ENCODE assay signal across 14 cellular contexts in the genomic region with DNA sequence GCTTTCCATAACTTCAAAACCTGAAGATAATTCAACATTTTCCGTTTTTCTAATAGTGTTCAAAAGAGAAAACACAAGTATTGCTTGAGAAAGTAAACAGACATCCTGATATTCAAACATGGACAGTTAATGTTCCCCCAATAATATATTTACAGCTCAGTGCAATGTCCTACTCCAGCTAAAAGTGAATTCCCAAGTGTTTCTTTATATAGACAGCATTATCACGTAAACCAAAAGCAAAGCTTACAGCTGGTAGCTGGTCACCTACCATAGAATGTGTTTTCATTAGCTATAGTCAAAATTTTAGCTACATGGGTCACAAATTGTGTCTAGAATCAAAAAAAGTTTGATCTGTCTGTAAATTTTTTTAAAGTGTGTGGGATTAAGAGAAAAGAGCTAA. TPM values are rescaled to one million over a fixed set of nuclear protein-coding genes. Genes with fewer than 3 reads are reported as not detected.
DNase-seq lines count a peak whose midpoint lies in the region; ATAC-seq, FAIRE-seq and TF ChIP-seq lines count a peak whose summit lies in the region.
"Had no signal": no experiment of that assay in that cellular context is flagged by ENCODE, and none has a peak within 500 bp of the region (broad histone marks: within the 10 kb centered on the region; RNA-seq: fewer than 3 reads in every experiment).

No MANE protein-coding gene starts in this region.

- H3K79me2 ChIP-seq in astrocyte (ENCODE audit: insufficient read depth, low read length) (peaks cover 81% of the 10 kb centered on the region), SK-N-SH (ENCODE audit: insufficient read depth) (peaks cover 42% of the 10 kb centered on the region)

- TF ChIP-seq EP300 in SK-N-SH (IDR thresholded peaks at IDR 0.05; ENCODE audit: borderline replicate concordance in 1 of 2, low read depth in 1 of 2, low read length in 1 of 2), result no peak

- FAIRE-seq in astrocyte (lab: Jason Lieb, UNC), result no peak

- H3K4me1 ChIP-seq in astrocyte (ENCODE audit: insufficient read depth, low read length), result peaks cover 47% of the 10 kb centered on the region
- peaks cover 8 to 21% of the 10 kb centered on the region in 2 donors for H3K4me1 ChIP-seq in left lung
- H3K4me1 ChIP-seq in stomach smooth muscle (ENCODE audit: control insufficient read depth, insufficient read depth, low read length), result peaks cover 5% of the 10 kb centered on the region
- H3K4me1 ChIP-seq in SK-N-SH (ENCODE audit: control insufficient read depth in 1 of 2, insufficient read depth in 2 of 2, low read depth in 1 of 2, low read length in 1 of 2), result peaks cover 0 to 51% of the 10 kb centered on the region in 2 experiments; a peak in 3 of 4 replicates

- POLR2A ChIA-PET in SK-N-SH (lab: Yijun Ruan, JAX), result no interaction called here
- POLR2A ChIA-PET in T-cell (lab: Charles Lee), result no interaction called here

- H3K9ac ChIP-seq in astrocyte (ENCODE audit: low read length) (peak overlapping the region; percentile 27), stomach smooth muscle (ENCODE audit: low read length in 2 of 2) (no peak overlapping the region), SK-N-SH (no peak overlapping the region)

- no peak for TF ChIP-seq RAD21 in SK-N-SH (IDR thresholded peaks at IDR 0.05; ENCODE audit: low read length)

- 92% methylated on average over 2 of the region's 2 CpGs for WGBS in SK-N-SH (ENCODE audit: low lambda C conversion rate)

- peaks cover 3% of the 10 kb centered on the region for H4K20me1 ChIP-seq in astrocyte (ENCODE audit: insufficient read depth, low read length)
- H4K20me1 ChIP-seq in SK-N-SH (ENCODE audit: insufficient read depth), result peaks cover under 1% of the 10 kb centered on the region; the same call in 1 of the 2 replicates

- intact Hi-C loops in left lung (cut with DNase I), result no loop called here

- H3K27me3 ChIP-seq in astrocyte (ENCODE audit: insufficient read depth, low read length) (no peaks in the 10 kb centered on the region), left lung (no peaks in the 10 kb centered on the region), stomach smooth muscle (ENCODE audit: control insufficient read depth in 1 of 2, insufficient read depth in 2 of 2, low read length in 2 of 2) (no peaks in the 10 kb centered on the region), SK-N-SH (ENCODE audit: insufficient read depth) (no peaks in the 10 kb centered on the region)

- H3F3A ChIP-seq in SK-N-SH (replicated peaks; ENCODE audit: insufficient read depth), result peaks cover 23% of the 10 kb centered on the region

- H3K36me3 Mint-ChIP-seq in astrocyte (ENCODE audit: low read depth, unreplicated experiment) (peaks cover 4% of the 10 kb centered on the region), T-cell (no peaks in the 10 kb centered on the region)

- peak; percentile 44 for DNase-seq in NCI-H1105 treated with DMSO at 0.1 percent for 48 hours (lab: John Stamatoyannopoulos, UW)
- no peak for DNase-seq in NCI-H1105 (lab: John Stamatoyannopoulos, UW)
- no peak for DNase-seq in astrocyte (ENCODE audit: low read depth)
- no peak for DNase-seq in left lung
- no peak for DNase-seq in SK-N-SH
- no peak for DNase-seq in T-cell
- no peak for DNase-seq in GM19238 (ENCODE audit: insufficient read length, low spot score)
- DNase-seq: ACHN; activated CD4-positive, alpha-beta T cell treated with anti-CD3 and anti-CD28 coated beads, Interleukin-2, amount 50 U/mL, for 48 hours; effector CD4-positive, alpha-beta T cell; H9; left colon; T1000 had no signal

- peak overlapping the region; percentile 67 for H3K27ac ChIP-seq in astrocyte (ENCODE audit: low read depth, low read length)
- peak overlapping the region in 1 of 2 donors; percentile 23 for H3K27ac ChIP-seq in left lung
- peak overlapping the region; percentile 3 for H3K27ac ChIP-seq in stomach smooth muscle (ENCODE audit: low read length)
- H3K27ac ChIP-seq in SK-N-SH (ENCODE audit: low read depth in 2 of 2, low read length in 1 of 2), result peak overlapping the region in 1 of 2 experiments; percentile 56; a peak in 1 of 4 replicates

- H3K36me3 ChIP-seq in astrocyte (ENCODE audit: insufficient read depth, low read length), result peaks cover 6% of the 10 kb centered on the region
- H3K36me3 ChIP-seq in left lung, result no peaks in the 10 kb centered on the region
- H3K36me3 ChIP-seq in stomach smooth muscle (ENCODE audit: control insufficient read depth in 2 of 2, insufficient read depth in 2 of 2, low read length in 2 of 2), result peaks cover 3 to 7% of the 10 kb centered on the region in 2 donors
- H3K36me3 ChIP-seq in SK-N-SH (replicated peaks in 1 of 2; ENCODE audit: control insufficient read depth in 1 of 2, insufficient read depth in 2 of 2, low read length in 1 of 2), result no peaks in the 10 kb centered on the region

- H3K4me2 ChIP-seq in astrocyte (ENCODE audit: low read length) (peak overlapping the region; percentile 66), SK-N-SH (no peak overlapping the region)

- TF ChIP-seq CTCF in astrocyte (IDR thresholded peaks at IDR 0.05; ENCODE audit: insufficient read depth, low read depth, low read length) (no peak), left lung (IDR thresholded peaks at IDR 0.05) (no peak), SK-N-SH (IDR thresholded peaks at IDR 0.05) (no peak)

- ATAC-seq in left lung (peak; percentile 23), T-cell (replicated peaks in 1 of 4) (no peak)

- H3K4me3 ChIP-seq in astrocyte (ENCODE audit: insufficient read depth, low read depth, low read length) (peak overlapping the region; percentile 7), left lung (no peak overlapping the region), stomach smooth muscle (ENCODE audit: low read length in 2 of 2) (no peak overlapping the region), SK-N-SH (ENCODE audit: low read depth in 2 of 2, low read length in 1 of 2) (no peak overlapping the region)

- no peaks in the 10 kb centered on the region for H3K9me2 ChIP-seq in SK-N-SH

- CTCF ChIA-PET in SK-N-SH (lab: Yijun Ruan, JAX) (interaction anchor here (1.0 kb wide), 1 partner anchor 22 kb away, joined by 3 read pairs; no protein-coding TSS in a partner anchor), T-cell (lab: Charles Lee) (no interaction called here)

- H3K27me3 Mint-ChIP-seq in astrocyte (ENCODE audit: low read depth, unreplicated experiment) (no peaks in the 10 kb centered on the region), T-cell (peaks cover 4 to 5% of the 10 kb centered on the region in 2 donors)

- H2AFZ ChIP-seq in astrocyte (ENCODE audit: low read depth, low read length), result no peak overlapping the region
- no peak overlapping the region for H2AFZ ChIP-seq in SK-N-SH (ENCODE audit: low read depth)

- H3K4me1 Mint-ChIP-seq in astrocyte (ENCODE audit: low read depth, unreplicated experiment) (peaks cover 46% of the 10 kb centered on the region), T-cell (no peaks in the 10 kb centered on the region)

- peak overlapping the region; percentile 72 for H3K27ac Mint-ChIP-seq in astrocyte (ENCODE audit: unreplicated experiment)
- H3K27ac Mint-ChIP-seq in T-cell, result no peak overlapping the region
- H3K27ac Mint-ChIP-seq: H9 had no signal

- H3K9me3 ChIP-seq in astrocyte (ENCODE audit: insufficient read depth, low read depth, low read length), result no peaks in the 10 kb centered on the region
- no peaks in the 10 kb centered on the region for H3K9me3 ChIP-seq in left lung
- H3K9me3 ChIP-seq in stomach smooth muscle (ENCODE audit: control insufficient read depth in 2 of 2, low read length in 2 of 2), result no peaks in the 10 kb centered on the region
- H3K9me3 ChIP-seq in SK-N-SH, result no peaks in the 10 kb centered on the region

- no peak overlapping the region for H3K4me3 Mint-ChIP-seq in astrocyte (ENCODE audit: unreplicated experiment)
- H3K4me3 Mint-ChIP-seq in T-cell, result no peak overlapping the region
- H3K4me3 Mint-ChIP-seq: H9 had no signal

- H3K9me3 Mint-ChIP-seq in astrocyte (ENCODE audit: unreplicated experiment) (no peaks in the 10 kb centered on the region), T-cell (no peaks in the 10 kb centered on the region)
- H3K9me3 Mint-ChIP-seq: H9 had no signal

TF ChIP-seq in SK-N-SH, 30 proteins besides CTCF, POLR2A, EP300 and RAD21 (continues in another document):
- TF ChIP-seq POLR2AphosphoS5 (IDR thresholded peaks at IDR 0.05; ENCODE audit: low read depth, low read length), result no peak
- TF ChIP-seq GABPA (IDR thresholded peaks at IDR 0.05; ENCODE audit: low read depth), result no peak
- TF ChIP-seq, protein P1, sequence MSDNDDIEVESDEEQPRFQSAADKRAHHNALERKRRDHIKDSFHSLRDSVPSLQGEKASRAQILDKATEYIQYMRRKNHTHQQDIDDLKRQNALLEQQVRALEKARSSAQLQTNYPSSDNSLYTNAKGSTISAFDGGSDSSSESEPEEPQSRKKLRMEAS (IDR thresholded peaks at IDR 0.05; ENCODE audit: low read depth), result no peak
- TF ChIP-seq EZH2phosphoT487 (IDR thresholded peaks at IDR 0.05; ENCODE audit: borderline replicate concordance, low read depth), result no peak
- TF ChIP-seq, protein P2, sequence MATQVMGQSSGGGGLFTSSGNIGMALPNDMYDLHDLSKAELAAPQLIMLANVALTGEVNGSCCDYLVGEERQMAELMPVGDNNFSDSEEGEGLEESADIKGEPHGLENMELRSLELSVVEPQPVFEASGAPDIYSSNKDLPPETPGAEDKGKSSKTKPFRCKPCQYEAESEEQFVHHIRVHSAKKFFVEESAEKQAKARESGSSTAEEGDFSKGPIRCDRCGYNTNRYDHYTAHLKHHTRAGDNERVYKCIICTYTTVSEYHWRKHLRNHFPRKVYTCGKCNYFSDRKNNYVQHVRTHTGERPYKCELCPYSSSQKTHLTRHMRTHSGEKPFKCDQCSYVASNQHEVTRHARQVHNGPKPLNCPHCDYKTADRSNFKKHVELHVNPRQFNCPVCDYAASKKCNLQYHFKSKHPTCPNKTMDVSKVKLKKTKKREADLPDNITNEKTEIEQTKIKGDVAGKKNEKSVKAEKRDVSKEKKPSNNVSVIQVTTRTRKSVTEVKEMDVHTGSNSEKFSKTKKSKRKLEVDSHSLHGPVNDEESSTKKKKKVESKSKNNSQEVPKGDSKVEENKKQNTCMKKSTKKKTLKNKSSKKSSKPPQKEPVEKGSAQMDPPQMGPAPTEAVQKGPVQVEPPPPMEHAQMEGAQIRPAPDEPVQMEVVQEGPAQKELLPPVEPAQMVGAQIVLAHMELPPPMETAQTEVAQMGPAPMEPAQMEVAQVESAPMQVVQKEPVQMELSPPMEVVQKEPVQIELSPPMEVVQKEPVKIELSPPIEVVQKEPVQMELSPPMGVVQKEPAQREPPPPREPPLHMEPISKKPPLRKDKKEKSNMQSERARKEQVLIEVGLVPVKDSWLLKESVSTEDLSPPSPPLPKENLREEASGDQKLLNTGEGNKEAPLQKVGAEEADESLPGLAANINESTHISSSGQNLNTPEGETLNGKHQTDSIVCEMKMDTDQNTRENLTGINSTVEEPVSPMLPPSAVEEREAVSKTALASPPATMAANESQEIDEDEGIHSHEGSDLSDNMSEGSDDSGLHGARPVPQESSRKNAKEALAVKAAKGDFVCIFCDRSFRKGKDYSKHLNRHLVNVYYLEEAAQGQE (IDR thresholded peaks at IDR 0.05; ENCODE audit: low read depth, low read length), result no peak

RNA-seq across cellular contexts. Expression of a gene that starts 34.9 kb away (rescaled TPM):
- 171 and 187 TPM in 2 replicates for total RNA-seq in astrocyte
- total RNA-seq in left lung, result 100 to 1,000 TPM in 1 of 2 donors, 10 to 100 TPM in 1; 85.7 to 127 TPM
- 69.0 and 73.7 TPM in 2 replicates for polyA plus RNA-seq in SK-N-SH (2012; rRNA removed)
- polyA plus RNA-seq in SK-N-SH (2012; cell fraction: cytosol; rRNA removed), result 64.1 and 77.6 TPM in 2 replicates
- 59.8 and 94.2 TPM in 2 replicates for polyA plus RNA-seq in SK-N-SH (2012; cell fraction: nucleus; rRNA removed)
- total RNA-seq in T-cell, result 1 to 10 TPM in 2 of 5 donors, under 1 TPM in 1, not detected in 2; 0.53 to 1.9 (median 1.0) TPM

Comparison
In these comparisons a context has a peak if more than half of its experiments do, and no peak if none do; other contexts are left out.
1. RNA of a gene that starts 34.9 kb away (total RNA-seq): 171 to 187 TPM in astrocyte and 85.7 to 127 TPM in left lung; 0.53 to 1.9 TPM in T-cell; every median in the first group is over 10 times any median in the second.